10 cellular contexts compared by ENCODE assay signal in genomic region chr2:25313711-25314513, GRCh38. TPM values are rescaled to one million over a fixed set of nuclear protein-coding genes. Genes with fewer than 3 reads are reported as not detected.
DNase-seq lines count a peak whose midpoint lies in the region; ATAC-seq and TF ChIP-seq lines count a peak whose summit lies in the region.
"Had no signal": no experiment of that assay in that cellular context is flagged by ENCODE, and none has a peak within 500 bp of the region (broad histone marks: within the 10 kb centered on the region; RNA-seq: fewer than 3 reads in every experiment).

No MANE protein-coding gene starts in this region.

- no peak overlapping the region for H3K27ac Mint-ChIP-seq in endodermal cell

- no peak overlapping the region for H3K4me3 Mint-ChIP-seq in endodermal cell

- H3K27me3 Mint-ChIP-seq in endodermal cell (ENCODE audit: insufficient read depth) = no peaks in the 10 kb centered on the region

- intact Hi-C loops in right cardiac atrium (cut with DNase I) = no loop called here

- H3K4me1 ChIP-seq in right cardiac atrium (ENCODE audit: control insufficient read depth, insufficient read depth, low read length) = peaks cover 18% of the 10 kb centered on the region
- H3K4me1 ChIP-seq in stomach smooth muscle (ENCODE audit: control insufficient read depth, insufficient read depth, low read length) = peaks cover 62% of the 10 kb centered on the region
- H3K4me1 ChIP-seq in endodermal cell (ENCODE audit: control insufficient read depth, insufficient read depth, low read length) = peaks cover 6% of the 10 kb centered on the region

- WGBS in right cardiac atrium = 82% methylated on average over 27 of the region's 27 CpGs
- 91 to 94% methylated on average over 12 to 27 of the region's 27 CpGs for WGBS in endodermal cell (ENCODE audit: insufficient coverage in 1 of 2, insufficient read length in 1 of 2), 2 experiments

- peaks cover 18% of the 10 kb centered on the region for H3K4me1 Mint-ChIP-seq in endodermal cell

- DNase-seq in activated effector memory CD4-positive, alpha-beta T cell treated with anti-CD3 and anti-CD28 coated beads, Interleukin-2, amount 50 U/mL, for 16 hours = peak; percentile 69
- DNase-seq in activated effector memory CD4-positive, alpha-beta T cell treated with Interleukin-2 at 50 U/mL for 16 hours = no peak
- DNase-seq in SK-N-MC (ENCODE audit: low read depth, low spot score) (no peak), right cardiac atrium (peak in 2 of 3 donors; percentile 26 to 58), endodermal cell (no peak), ecto neural progenitor cell (ENCODE audit: low spot score) (no peak)
- DNase-seq: SW 1271 had no signal

- no peak for TF ChIP-seq CTCF in endodermal cell (conservative IDR thresholded peaks at IDR 0.05)

- ATAC-seq in right cardiac atrium = no peak
- no peak for ATAC-seq in HG03097 (IDR thresholded peaks at IDR 0.05; ENCODE audit: low FRiP score, unreplicated experiment)

- H3K4me3 ChIP-seq in SK-N-MC (peak overlapping the region; percentile 50), right cardiac atrium (ENCODE audit: low read length) (no peak overlapping the region), stomach smooth muscle (ENCODE audit: low read length in 2 of 2) (no peak overlapping the region), endodermal cell (ENCODE audit: low read length) (no peak overlapping the region)

- H3K9me3 ChIP-seq in SK-N-MC (ENCODE audit: low read depth, low read length) = no peaks in the 10 kb centered on the region
- H3K9me3 ChIP-seq in right cardiac atrium (ENCODE audit: control insufficient read depth, low read length) = no peaks in the 10 kb centered on the region
- no peaks in the 10 kb centered on the region for H3K9me3 ChIP-seq in stomach smooth muscle (ENCODE audit: control insufficient read depth in 2 of 2, low read length in 2 of 2)
- H3K9me3 ChIP-seq in endodermal cell (ENCODE audit: control insufficient read depth, low read length) = no peaks in the 10 kb centered on the region

- no peaks in the 10 kb centered on the region for H3K27me3 ChIP-seq in right cardiac atrium (ENCODE audit: control insufficient read depth, insufficient read depth)
- no peaks in the 10 kb centered on the region for H3K27me3 ChIP-seq in stomach smooth muscle (ENCODE audit: control insufficient read depth in 1 of 2, insufficient read depth in 2 of 2, low read length in 2 of 2)
- no peaks in the 10 kb centered on the region for H3K27me3 ChIP-seq in endodermal cell (ENCODE audit: control insufficient read depth, insufficient read depth, low read length, poor library complexity, severe bottlenecking)

- H3K27ac ChIP-seq in SK-N-MC (peak overlapping the region; percentile 82), right cardiac atrium (ENCODE audit: low read length) (peak overlapping the region; percentile 76), stomach smooth muscle (ENCODE audit: low read length) (peak overlapping the region; percentile 67), endodermal cell (ENCODE audit: low read depth, low read length) (no peak overlapping the region)

- H3K9ac ChIP-seq in SK-N-MC (ENCODE audit: insufficient read length) = peak overlapping the region; percentile 66
- peak overlapping the region; percentile 13 to 22 for H3K9ac ChIP-seq in stomach smooth muscle (ENCODE audit: low read length in 2 of 2)
- H3K9ac ChIP-seq in endodermal cell (ENCODE audit: extremely low read depth, low read length, poor library complexity, severe bottlenecking) = no peak overlapping the region
- H3K9ac ChIP-seq: parathyroid adenoma had no signal

- no peaks in the 10 kb centered on the region for H3K36me3 Mint-ChIP-seq in endodermal cell (ENCODE audit: low read depth)

- H3K36me3 ChIP-seq in SK-N-MC (ENCODE audit: insufficient read depth, low read length) = peaks cover 8% of the 10 kb centered on the region; the same call in 1 of the 2 replicates
- H3K36me3 ChIP-seq in stomach smooth muscle (ENCODE audit: control insufficient read depth in 2 of 2, insufficient read depth in 2 of 2, low read length in 2 of 2) = peaks cover 9 to 10% of the 10 kb centered on the region in 2 donors
- H3K36me3 ChIP-seq in endodermal cell (ENCODE audit: control insufficient read depth, insufficient read depth, low read length) = no peaks in the 10 kb centered on the region

- no peaks in the 10 kb centered on the region for H3K9me3 Mint-ChIP-seq in endodermal cell

RNA-seq across cellular contexts. Expression of gene DNMT3A, which starts 27.8 kb away (rescaled TPM):
- total RNA-seq in right cardiac atrium = 10 to 100 TPM; 20.0 to 22.9 (median 21.1) TPM
- 9.9 TPM for polyA plus RNA-seq in right cardiac atrium
- total RNA-seq in endodermal cell = 100 to 1,000 TPM; 124 to 139 TPM
- polyA plus RNA-seq in endodermal cell (2013, experiment 1 of 2) = 68.6 TPM
- 67.9 TPM for polyA plus RNA-seq in endodermal cell (2013, experiment 2 of 2)

Comparison
In these comparisons a context has a peak if more than half of its experiments do, and no peak if none do; other contexts are left out.
1. DNase-seq: peak in activated effector memory CD4-positive, alpha-beta T cell treated with anti-CD3 and anti-CD28 coated beads, Interleukin-2, amount 50 U/mL, for 16 hours (single experiment) and right cardiac atrium (2 of 3); none in activated effector memory CD4-positive, alpha-beta T cell treated with Interleukin-2 at 50 U/mL for 16 hours (single experiment), SK-N-MC (single experiment), endodermal cell (single experiment) and ecto neural progenitor cell (single experiment).
2. RNA of gene DNMT3A, which starts 27.8 kb away (total RNA-seq): 124 to 139 TPM in endodermal cell; 20.0 to 22.9 TPM in right cardiac atrium; every median in the first group is over 4 times any median in the second.